Comparison of ENCODE assay signal across 1 cellular context in the genomic region with DNA sequence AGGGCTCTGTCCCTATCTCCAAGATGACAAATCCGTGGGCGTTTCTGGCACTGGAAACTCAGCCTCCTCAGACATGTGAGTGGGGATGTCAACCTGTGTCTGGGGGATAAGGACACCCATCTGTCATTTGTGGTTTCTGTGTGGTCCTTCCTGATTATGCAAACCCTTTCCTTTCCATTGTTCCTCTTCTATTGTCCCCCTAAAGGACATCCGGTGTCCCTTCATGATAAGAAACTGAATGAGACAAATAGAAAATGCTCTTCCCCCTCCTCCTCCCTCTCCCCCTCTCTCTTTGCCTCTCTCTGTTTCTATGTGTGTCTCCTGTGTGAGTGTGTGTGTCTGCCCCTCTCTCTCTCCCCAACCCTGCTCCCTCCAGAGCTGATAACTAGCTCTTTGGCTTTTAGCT.
TF ChIP-seq lines count a peak whose summit lies in the region.

No MANE protein-coding gene starts in this region.

TF ChIP-seq in K562, 482 proteins besides CTCF, POLR2A, EP300 and RAD21 (continued from another document and continues in another):
- no peak for TF ChIP-seq MGA (IDR thresholded peaks at IDR 0.05)
- no peak; the same call in 1 of the 2 replicates for TF ChIP-seq ESRRA (IDR thresholded peaks at IDR 0.05; ENCODE audit: borderline replicate concordance, low read depth)
- TF ChIP-seq YY1 (IDR thresholded peaks at IDR 0.05; ENCODE audit: borderline replicate concordance in 1 of 3, control insufficient read depth in 1 of 3, extremely low read depth in 1 of 3, insufficient read depth in 3 of 3, insufficient read length in 1 of 3, insufficient replicate concordance in 2 of 3, low read depth in 1 of 3, low read length in 2 of 3): no peak
- TF ChIP-seq DLX4 (CRISPR knock-in tag; IDR thresholded peaks at IDR 0.05): no peak
- peak; percentile 33; the same call in 1 of the 2 replicates for TF ChIP-seq ATF3 (IDR thresholded peaks at IDR 0.05)
- TF ChIP-seq ATF3 (CRISPR knock-in tag; conservative IDR thresholded peaks at IDR 0.05): no peak
- no peak for TF ChIP-seq RHOXF2B (CRISPR knock-in tag; conservative IDR thresholded peaks at IDR 0.05)
- no peak for TF ChIP-seq ZNF41 (CRISPR knock-in tag; conservative IDR thresholded peaks at IDR 0.05)
- no peak for TF ChIP-seq ZNF507 (tag; conservative IDR thresholded peaks at IDR 0.05)
- no peak for TF ChIP-seq HDAC6 (IDR thresholded peaks at IDR 0.05; ENCODE audit: low read depth, low read length)
- TF ChIP-seq CHD1 (IDR thresholded peaks at IDR 0.05; ENCODE audit: low read length): no peak
- no peak for TF ChIP-seq NFYB (IDR thresholded peaks at IDR 0.05; ENCODE audit: extremely low read depth, insufficient read length)
- TF ChIP-seq NR1H2 (CRISPR knock-in tag; IDR thresholded peaks at IDR 0.05): no peak
- no peak for TF ChIP-seq SMAD1 (IDR thresholded peaks at IDR 0.05; ENCODE audit: low read depth, low read length, partially characterized antibody)
- no peak for TF ChIP-seq SRSF9 (IDR thresholded peaks at IDR 0.05; ENCODE audit: borderline replicate concordance, low read depth, low read length)
- no peak for TF ChIP-seq DDX20 (tag; IDR thresholded peaks at IDR 0.05; ENCODE audit: low read depth)
- 0 out of 2 replicates have a peak, but pooled peaks have one; percentile 23 for TF ChIP-seq MAX (CRISPR knock-in tag; IDR thresholded peaks at IDR 0.05)
- no peak for TF ChIP-seq MEF2A (IDR thresholded peaks at IDR 0.05; ENCODE audit: control insufficient read depth, low read depth, low read length)
- no peak for TF ChIP-seq NR2F6 (CRISPR knock-in tag; IDR thresholded peaks at IDR 0.05)
- no peak for TF ChIP-seq ESRRB (CRISPR knock-in tag; IDR thresholded peaks at IDR 0.05; ENCODE audit: borderline replicate concordance)
- TF ChIP-seq XRCC3 (IDR thresholded peaks at IDR 0.05): no peak
- TF ChIP-seq ETV1 (tag; conservative IDR thresholded peaks at IDR 0.05; ENCODE audit: low read depth): peak; percentile 59
- no peak for TF ChIP-seq NRF1 (conservative IDR thresholded peaks at IDR 0.05 in 1 of 2, IDR thresholded peaks at IDR 0.05 in 1 of 2)
- TF ChIP-seq NR2C2 (CRISPR knock-in tag; IDR thresholded peaks at IDR 0.05): no peak
- no peak for TF ChIP-seq NR2C2 (tag; IDR thresholded peaks at IDR 0.05)
- no peak for TF ChIP-seq FOS (IDR thresholded peaks at IDR 0.05; ENCODE audit: extremely low read depth, insufficient read length)
- no peak for TF ChIP-seq ZNF830 (CRISPR knock-in tag; IDR thresholded peaks at IDR 0.05)
- no peak for TF ChIP-seq ZNF76 (CRISPR knock-in tag; IDR thresholded peaks at IDR 0.05; ENCODE audit: borderline replicate concordance)
- TF ChIP-seq ARID2 (IDR thresholded peaks at IDR 0.05): no peak
- TF ChIP-seq TAF9B (IDR thresholded peaks at IDR 0.05; ENCODE audit: partially characterized antibody): no peak
- no peak for TF ChIP-seq ELK3 (CRISPR knock-in tag; IDR thresholded peaks at IDR 0.05)
- no peak for TF ChIP-seq ARHGAP35 (IDR thresholded peaks at IDR 0.05; ENCODE audit: partially characterized antibody)
- TF ChIP-seq SETDB1 (IDR thresholded peaks at IDR 0.05; ENCODE audit: low read length): no peak
- peak; percentile 59; the same call in 1 of the 2 replicates for TF ChIP-seq PHB2 (IDR thresholded peaks at IDR 0.05; ENCODE audit: low read depth)
- no peak for TF ChIP-seq SMAD2 (IDR thresholded peaks at IDR 0.05; ENCODE audit: low read depth, low read length)
- no peak for TF ChIP-seq ZNF436 (CRISPR knock-in tag; IDR thresholded peaks at IDR 0.05)
- peak in 1 of 2 experiments; percentile 94; a peak in 2 of 4 replicates for TF ChIP-seq MLLT1 (IDR thresholded peaks at IDR 0.05)
- no peak for TF ChIP-seq SP2 (IDR thresholded peaks at IDR 0.05; ENCODE audit: extremely low read depth, low read depth, low read length, poor library complexity, severe bottlenecking)
- TF ChIP-seq ZNF707 (CRISPR knock-in tag; conservative IDR thresholded peaks at IDR 0.05): no peak
- no peak for TF ChIP-seq ZNF75A (CRISPR knock-in tag; IDR thresholded peaks at IDR 0.05)
- TF ChIP-seq, protein P1, sequence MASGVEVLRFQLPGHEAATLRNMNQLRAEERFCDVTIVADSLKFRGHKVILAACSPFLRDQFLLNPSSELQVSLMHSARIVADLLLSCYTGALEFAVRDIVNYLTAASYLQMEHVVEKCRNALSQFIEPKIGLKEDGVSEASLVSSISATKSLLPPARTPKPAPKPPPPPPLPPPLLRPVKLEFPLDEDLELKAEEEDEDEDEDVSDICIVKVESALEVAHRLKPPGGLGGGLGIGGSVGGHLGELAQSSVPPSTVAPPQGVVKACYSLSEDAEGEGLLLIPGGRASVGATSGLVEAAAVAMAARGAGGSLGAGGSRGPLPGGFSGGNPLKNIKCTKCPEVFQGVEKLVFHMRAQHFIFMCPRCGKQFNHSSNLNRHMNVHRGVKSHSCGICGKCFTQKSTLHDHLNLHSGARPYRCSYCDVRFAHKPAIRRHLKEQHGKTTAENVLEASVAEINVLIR (CRISPR knock-in tag; IDR thresholded peaks at IDR 0.05): peak; percentile 34
- peak; percentile 56; the same call in 1 of the 2 replicates for TF ChIP-seq NCOA1 (IDR thresholded peaks at IDR 0.05; ENCODE audit: low read depth)
- peak; percentile 58; the same call in 1 of the 2 replicates for TF ChIP-seq STAT5A (IDR thresholded peaks at IDR 0.05; ENCODE audit: borderline replicate concordance, low read length)
- TF ChIP-seq RBFOX2 (IDR thresholded peaks at IDR 0.05; ENCODE audit: low read depth, low read length): no peak
- no peak for TF ChIP-seq MAFG (tag; conservative IDR thresholded peaks at IDR 0.05)
- no peak for TF ChIP-seq POLR2B (IDR thresholded peaks at IDR 0.05; ENCODE audit: low read depth, partially characterized antibody)
- TF ChIP-seq, protein P2, sequence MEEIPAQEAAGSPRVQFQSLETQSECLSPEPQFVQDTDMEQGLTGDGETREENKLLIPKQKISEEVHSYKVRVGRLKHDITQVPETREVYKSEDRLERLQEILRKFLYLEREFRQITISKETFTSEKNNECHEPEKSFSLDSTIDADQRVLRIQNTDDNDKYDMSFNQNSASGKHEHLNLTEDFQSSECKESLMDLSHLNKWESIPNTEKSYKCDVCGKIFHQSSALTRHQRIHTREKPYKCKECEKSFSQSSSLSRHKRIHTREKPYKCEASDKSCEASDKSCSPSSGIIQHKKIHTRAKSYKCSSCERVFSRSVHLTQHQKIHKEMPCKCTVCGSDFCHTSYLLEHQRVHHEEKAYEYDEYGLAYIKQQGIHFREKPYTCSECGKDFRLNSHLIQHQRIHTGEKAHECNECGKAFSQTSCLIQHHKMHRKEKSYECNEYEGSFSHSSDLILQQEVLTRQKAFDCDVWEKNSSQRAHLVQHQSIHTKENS (CRISPR knock-in tag; IDR thresholded peaks at IDR 0.05): no peak
- no peak for TF ChIP-seq MXI1 (IDR thresholded peaks at IDR 0.05; ENCODE audit: low read depth, low read length)
- no peak for TF ChIP-seq ZNF785 (CRISPR knock-in tag; IDR thresholded peaks at IDR 0.05)
- TF ChIP-seq ZEB2 (IDR thresholded peaks at IDR 0.05): peak; percentile 57; the same call in 1 of the 2 replicates
- TF ChIP-seq SREBF2 (CRISPR knock-in tag; IDR thresholded peaks at IDR 0.05): no peak
